13 cellular contexts compared by ENCODE assay signal in the genomic region with DNA sequence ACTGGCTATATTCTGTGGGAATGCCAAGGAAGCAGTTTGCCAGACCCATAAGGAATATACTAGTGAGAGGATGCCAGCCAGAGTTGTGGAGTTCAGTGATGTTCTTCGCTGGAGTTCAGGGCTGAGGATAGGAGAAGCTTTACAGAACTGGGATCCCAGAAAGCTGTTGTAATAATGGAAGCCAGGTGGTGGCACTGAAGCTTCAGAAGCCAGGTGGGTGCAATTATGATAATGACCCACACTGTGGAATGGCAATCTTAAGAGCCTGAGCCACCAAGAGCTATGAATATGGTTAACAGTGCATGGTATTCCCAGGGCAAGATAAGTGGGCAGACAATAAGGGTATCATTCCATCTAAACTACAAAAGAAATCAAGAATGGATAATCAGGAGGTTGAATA. TPM values are rescaled to one million over a fixed set of nuclear protein-coding genes. Genes with fewer than 3 reads are reported as not detected.
DNase-seq lines count a peak whose midpoint lies in the region; ATAC-seq, FAIRE-seq and TF ChIP-seq lines count a peak whose summit lies in the region.
"Had no signal": no experiment of that assay in that cellular context is flagged by ENCODE, and none has a peak within 500 bp of the region (broad histone marks: within the 10 kb centered on the region; RNA-seq: fewer than 3 reads in every experiment).

No MANE protein-coding gene starts in this region.

- no peak overlapping the region for H3K23ac ChIP-seq in H9 (ENCODE audit: insufficient read length, low read depth, low read length)

- no peak overlapping the region for H2BK120ac ChIP-seq in H9 (ENCODE audit: low read depth, low read length, poor library complexity, severe bottlenecking)

- no peak overlapping the region for H3K4ac ChIP-seq in H9 (ENCODE audit: low read depth, low read length)

- H3K4me3 Mint-ChIP-seq in H9 (no peak overlapping the region), astrocyte (ENCODE audit: unreplicated experiment) (no peak overlapping the region)
- H3K4me3 Mint-ChIP-seq: activated naive CD4-positive, alpha-beta T cell treated with anti-CD3 and anti-CD28 coated beads, Interleukin-2, amount 10 ng/mL, durations not matched to agents 7 days and 5 days; naive B cell had no signal

- peak; percentile 39; the same call in 1 of the 3 replicates for TF ChIP-seq CTCF in H9 (conservative IDR thresholded peaks at IDR 0.05)
- TF ChIP-seq CTCF in astrocyte (IDR thresholded peaks at IDR 0.05; ENCODE audit: insufficient read depth, low read depth, low read length) = no peak
- no peak for TF ChIP-seq CTCF in smooth muscle cell (IDR thresholded peaks at IDR 0.05; ENCODE audit: borderline replicate concordance, insufficient read depth, poor library complexity, severe bottlenecking)

- no peak overlapping the region for H2AK5ac ChIP-seq in H9 (ENCODE audit: insufficient read length, low read length)

- no peak overlapping the region for H2BK20ac ChIP-seq in H9 (ENCODE audit: low read depth, low read length, poor library complexity, severe bottlenecking)

- H3K79me2 ChIP-seq in H9 (ENCODE audit: insufficient read depth, low read length) (no peaks in the 10 kb centered on the region), astrocyte (ENCODE audit: insufficient read depth, low read length) (no peaks in the 10 kb centered on the region), smooth muscle cell (ENCODE audit: low read depth) (no peaks in the 10 kb centered on the region), GM23248 (ENCODE audit: insufficient read depth) (no peaks in the 10 kb centered on the region)

- FAIRE-seq in astrocyte (lab: Jason Lieb, UNC) = peak; percentile 20

- H3K4me1 Mint-ChIP-seq in H9 (peaks cover 0 to 3% of the 10 kb centered on the region in 2 experiments; a peak in 1 of 4 replicates), astrocyte (ENCODE audit: low read depth, unreplicated experiment) (peaks cover 3% of the 10 kb centered on the region)
- H3K4me1 Mint-ChIP-seq: activated naive CD4-positive, alpha-beta T cell treated with anti-CD3 and anti-CD28 coated beads, Interleukin-2, amount 10 ng/mL, durations not matched to agents 7 days and 5 days; naive B cell had no signal

- no peak overlapping the region for H3T11ph ChIP-seq in H9 (ENCODE audit: low read length)

- no peak overlapping the region for H3K4me2 ChIP-seq in H9 (ENCODE audit: insufficient read depth, insufficient read length, low read length)
- no peak overlapping the region for H3K4me2 ChIP-seq in astrocyte (ENCODE audit: low read length)
- no peak overlapping the region for H3K4me2 ChIP-seq in smooth muscle cell
- H3K4me2 ChIP-seq in GM23248 (ENCODE audit: unreplicated experiment) = no peak overlapping the region

- H3F3A ChIP-seq in smooth muscle cell (ENCODE audit: low read depth) = peaks cover 8% of the 10 kb centered on the region
- H3F3A ChIP-seq in GM23248 (ENCODE audit: insufficient read depth) = peaks cover 12% of the 10 kb centered on the region; the same call in 1 of the 2 replicates

- H3K4me1 ChIP-seq in H9 (ENCODE audit: insufficient read depth, low read length) (no peaks in the 10 kb centered on the region), astrocyte (ENCODE audit: insufficient read depth, low read length) (no peaks in the 10 kb centered on the region), smooth muscle cell (ENCODE audit: low read depth) (peaks cover 3% of the 10 kb centered on the region), GM23248 (ENCODE audit: insufficient read depth) (peaks cover 19% of the 10 kb centered on the region)

- DNase-seq in H9 (no peak), NCI-H1105 treated with DMSO at 0.1 percent for 48 hours (lab: John Stamatoyannopoulos, UW) (peak; percentile 80), astrocyte (ENCODE audit: low read depth) (no peak), left colon (peak in 1 of 2 donors; percentile 13), smooth muscle cell (lab: John Stamatoyannopoulos, UW; ENCODE audit: unreplicated experiment) (no peak), NCI-H2029 treated with DMSO at 0.1 percent for 48 hours (lab: John Stamatoyannopoulos, UW) (no peak), GM23248 (no peak)
- DNase-seq: activated naive CD4-positive, alpha-beta T cell treated with anti-CD3 and anti-CD28 coated beads, Interleukin-2, amount 10 ng/mL, durations not matched to agents 7 days and 5 days; naive B cell; T-helper 9 cell had no signal

- H2BK15ac ChIP-seq in H9 (ENCODE audit: low read depth, low read length) = no peak overlapping the region

- H3K36me3 ChIP-seq in astrocyte (ENCODE audit: insufficient read depth, low read length) (no peaks in the 10 kb centered on the region), smooth muscle cell (ENCODE audit: low read depth) (no peaks in the 10 kb centered on the region), GM23248 (ENCODE audit: low read depth) (no peaks in the 10 kb centered on the region)
- H3K36me3 ChIP-seq: thoracic aorta had no signal

- H3K18ac ChIP-seq in H9 (ENCODE audit: insufficient read length, low read depth, low read length) = no peak overlapping the region

- intact Hi-C loops in left colon (cut with DNase I, micrococcal nuclease) = loop anchor here in 1 of 2 donors (5.0 kb wide), 1 partner anchor 130 kb away; no protein-coding TSS in a partner anchor

- no peaks in the 10 kb centered on the region for H4K20me1 ChIP-seq in H9 (ENCODE audit: control insufficient read depth, insufficient read depth, insufficient read length)
- no peaks in the 10 kb centered on the region for H4K20me1 ChIP-seq in astrocyte (ENCODE audit: insufficient read depth, low read length)
- no peaks in the 10 kb centered on the region for H4K20me1 ChIP-seq in smooth muscle cell (ENCODE audit: low read depth)
- no peaks in the 10 kb centered on the region for H4K20me1 ChIP-seq in GM23248 (ENCODE audit: insufficient read depth)

- H3K14ac ChIP-seq in H9 (ENCODE audit: insufficient read depth, low read length) = no peak overlapping the region

- peaks cover 11% of the 10 kb centered on the region for H3K27me3 Mint-ChIP-seq in H9 (ENCODE audit: low read depth)
- no peaks in the 10 kb centered on the region for H3K27me3 Mint-ChIP-seq in astrocyte (ENCODE audit: low read depth, unreplicated experiment)

- H3K27ac ChIP-seq in H9 (ENCODE audit: insufficient read length, low read depth, low read length) (no peak overlapping the region), astrocyte (ENCODE audit: low read depth, low read length) (no peak overlapping the region), smooth muscle cell (ENCODE audit: low read depth) (no peak overlapping the region), GM23248 (no peak overlapping the region)
- H3K27ac ChIP-seq: thoracic aorta had no signal

- H3K27ac Mint-ChIP-seq in H9 (no peak overlapping the region), astrocyte (ENCODE audit: unreplicated experiment) (no peak overlapping the region)
- H3K27ac Mint-ChIP-seq: activated naive CD4-positive, alpha-beta T cell treated with anti-CD3 and anti-CD28 coated beads, Interleukin-2, amount 10 ng/mL, durations not matched to agents 7 days and 5 days had no signal

- no peak overlapping the region for H4K5ac ChIP-seq in H9 (ENCODE audit: insufficient read length, low read depth, low read length)

- H4K8ac ChIP-seq in H9 (replicated peaks; ENCODE audit: insufficient read length, low read depth, low read length) = no peak overlapping the region

- H3K27me3 ChIP-seq in H9 (ENCODE audit: insufficient read depth, low read length) (0 out of 2 replicates have a peak, but pooled peaks cover 2% of the 10 kb centered on the region), astrocyte (ENCODE audit: insufficient read depth, low read length) (no peaks in the 10 kb centered on the region), smooth muscle cell (ENCODE audit: low read depth) (no peaks in the 10 kb centered on the region), GM23248 (replicated peaks; ENCODE audit: insufficient read depth) (no peaks in the 10 kb centered on the region)

- H3K4me3 ChIP-seq in astrocyte (ENCODE audit: insufficient read depth, low read depth, low read length) (no peak overlapping the region), smooth muscle cell (no peak overlapping the region), GM23248 (no peak overlapping the region)
- H3K4me3 ChIP-seq: thoracic aorta had no signal

- H3K9ac ChIP-seq in H9 (ENCODE audit: extremely low read depth, insufficient read length, low read length) = no peak overlapping the region
- no peak overlapping the region for H3K9ac ChIP-seq in astrocyte (ENCODE audit: low read length)
- H3K9ac ChIP-seq in smooth muscle cell (ENCODE audit: low read depth) = no peak overlapping the region
- H3K9ac ChIP-seq in GM23248 = no peak overlapping the region

- H3K9me3 ChIP-seq in H9 (ENCODE audit: control insufficient read depth, low read depth, low read length) (no peaks in the 10 kb centered on the region), astrocyte (ENCODE audit: insufficient read depth, low read depth, low read length) (no peaks in the 10 kb centered on the region), smooth muscle cell (replicated peaks; ENCODE audit: low read depth) (no peaks in the 10 kb centered on the region), GM23248 (ENCODE audit: low read depth) (no peaks in the 10 kb centered on the region)
- H3K9me3 ChIP-seq: thoracic aorta had no signal

- H3K56ac ChIP-seq in H9 (ENCODE audit: insufficient read length, low read depth, low read length) = no peak overlapping the region

- H2BK12ac ChIP-seq in H9 (ENCODE audit: insufficient read length, low read depth, low read length) = no peak overlapping the region

- H3K79me1 ChIP-seq in H9 (ENCODE audit: insufficient read depth, low read depth, low read length, poor library complexity, severe bottlenecking) = no peaks in the 10 kb centered on the region

- no peak overlapping the region for H4K91ac ChIP-seq in H9 (ENCODE audit: insufficient read length, low read depth, low read length)

- H3K9me3 Mint-ChIP-seq in H9 = no peaks in the 10 kb centered on the region
- H3K9me3 Mint-ChIP-seq in astrocyte (ENCODE audit: unreplicated experiment) = peaks cover 2% of the 10 kb centered on the region
- H3K9me3 Mint-ChIP-seq: activated naive CD4-positive, alpha-beta T cell treated with anti-CD3 and anti-CD28 coated beads, Interleukin-2, amount 10 ng/mL, durations not matched to agents 7 days and 5 days had no signal

- H3K9me2 ChIP-seq in GM23248 (ENCODE audit: insufficient read depth) = no peaks in the 10 kb centered on the region

- ATAC-seq in left colon (peak; percentile 94), GM19351 (IDR thresholded peaks at IDR 0.05; ENCODE audit: unreplicated experiment) (no peak)
- ATAC-seq: sciatic nerve had no signal

- WGBS in H9 (ENCODE audit: extremely low coverage, insufficient read length, low lambda C conversion rate) = no CpG with 5 or more reads among the region's 1 CpG
- WGBS in smooth muscle cell (ENCODE audit: low lambda C conversion rate) = 84% methylated on average over 1 of the region's 1 CpG
- 73 to 80% methylated on average over 1 of the region's 1 CpG for WGBS in GM23248 (ENCODE audit: low coverage in 1 of 2, low lambda C conversion rate in 2 of 2, missing lambda C conversion rate in 2 of 2), 2 experiments

- H2BK5ac ChIP-seq in H9 (ENCODE audit: insufficient read length, low read length) = no peak overlapping the region

- no peaks in the 10 kb centered on the region for H3K23me2 ChIP-seq in H9 (ENCODE audit: insufficient read length, low read depth, low read length, poor library complexity, severe bottlenecking)

- H3K36me3 Mint-ChIP-seq in H9 (ENCODE audit: insufficient read depth in 1 of 3, low read depth in 3 of 3) (no peaks in the 10 kb centered on the region), astrocyte (ENCODE audit: low read depth, unreplicated experiment) (no peaks in the 10 kb centered on the region)
- H3K36me3 Mint-ChIP-seq: activated naive CD4-positive, alpha-beta T cell treated with anti-CD3 and anti-CD28 coated beads, Interleukin-2, amount 10 ng/mL, durations not matched to agents 7 days and 5 days; naive B cell had no signal

- in situ Hi-C loops in GM23248 (cut with MboI) = no loop called here

- H2AFZ ChIP-seq in H9 (ENCODE audit: low read length) = no peak overlapping the region
- H2AFZ ChIP-seq in astrocyte (ENCODE audit: low read depth, low read length) = no peak overlapping the region
- H2AFZ ChIP-seq in smooth muscle cell (ENCODE audit: low read depth) = no peak overlapping the region
- no peak overlapping the region for H2AFZ ChIP-seq in GM23248

RNA-seq across cellular contexts. Expression of gene ENPP1, which starts 25.1 kb away (rescaled TPM):
- total RNA-seq in H9 (2021) (21.1 and 22.5 TPM in 2 replicates), astrocyte (7.1 and 8.9 TPM in 2 replicates), left colon (10 to 100 TPM; 15.8 to 19.9 TPM), smooth muscle cell (433 and 501 TPM in 2 replicates)
- polyA plus RNA-seq in smooth muscle cell (193 and 329 TPM in 2 replicates), GM23248 (2016; fragmentation: Nextera tagmentation; extraction: Ambion mirVana) (34.2 and 36.3 TPM in 2 replicates)
- total RNA-seq in GM23248 (2014; rRNA removed; shearing (Covaris generic)) = 53.7 and 60.4 TPM in 2 replicates
